Comparison of ENCODE assay signal across 8 cellular contexts in the genomic region with DNA sequence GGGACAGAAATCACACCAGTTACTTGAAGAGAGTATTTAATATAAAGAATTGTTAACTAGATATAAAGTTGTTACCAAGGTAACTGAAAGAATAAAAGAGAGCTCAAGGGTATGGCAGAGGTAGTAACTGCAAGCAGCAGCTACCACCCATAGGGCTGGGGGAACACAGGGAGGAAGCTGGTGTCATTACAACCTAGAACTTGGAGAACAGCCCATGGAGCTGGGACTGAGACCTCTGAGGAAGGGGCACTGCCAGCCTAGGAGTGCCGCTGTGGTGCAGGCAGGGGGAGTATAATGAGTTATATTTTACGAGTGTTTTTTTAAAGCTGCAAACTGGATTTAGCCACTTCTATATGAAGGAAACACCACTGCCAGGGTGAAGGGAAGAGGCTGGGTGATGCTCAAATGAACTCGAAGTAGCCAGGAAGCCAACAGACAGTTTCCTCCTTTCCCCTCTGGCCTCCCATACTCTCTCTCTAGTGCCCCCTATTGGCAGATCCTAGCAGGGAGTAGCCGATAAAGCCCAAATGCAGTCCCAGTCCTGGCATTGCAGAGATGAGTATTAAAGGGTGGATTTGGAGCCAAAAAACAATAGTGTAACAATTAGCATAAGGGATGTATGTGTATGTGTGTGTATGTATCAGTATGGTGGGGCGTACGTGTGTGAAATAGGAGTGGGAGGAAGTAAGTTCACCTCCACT.
DNase-seq lines count a peak whose midpoint lies in the region; ATAC-seq and TF ChIP-seq lines count a peak whose summit lies in the region.

No MANE protein-coding gene starts in this region.

- no peak overlapping the region for H3K27ac ChIP-seq in PC-3 (ENCODE audit: low read length)
- H3K27ac ChIP-seq in gastroesophageal sphincter = no peak overlapping the region

- H4K20me1 ChIP-seq in PC-3 (ENCODE audit: low read length) = no peaks in the 10 kb centered on the region

- ATAC-seq in PC-3 = no peak
- no peak for ATAC-seq in gastroesophageal sphincter
- ATAC-seq in GM18861 (IDR thresholded peaks at IDR 0.05; ENCODE audit: unreplicated experiment) = no peak

- no peak overlapping the region for H2AFZ ChIP-seq in PC-3 (ENCODE audit: low read length)

- no peaks in the 10 kb centered on the region for H3K36me3 ChIP-seq in PC-3 (ENCODE audit: low read depth, low read length)
- no peaks in the 10 kb centered on the region for H3K36me3 ChIP-seq in gastroesophageal sphincter

- TF ChIP-seq CTCF in PC-3 (conservative IDR thresholded peaks at IDR 0.05; ENCODE audit: low read depth, low read length) (peak; percentile 50), gastroesophageal sphincter (IDR thresholded peaks at IDR 0.05) (peak in 1 of 4 experiments; percentile 31)

- H3K4me2 ChIP-seq in PC-3 (ENCODE audit: low read length) = no peak overlapping the region

- CTCF ChIA-PET in PC-3 (lab: Charles Lee) = no interaction called here

- TF ChIP-seq EP300 in gastroesophageal sphincter (IDR thresholded peaks at IDR 0.05) = no peak

- WGBS in gastroesophageal sphincter (ENCODE audit: low coverage in 1 of 2), 2 donors = 54 to 60% methylated on average over 6 of the region's 6 CpGs

- POLR2A ChIA-PET in PC-3 (lab: Charles Lee; ENCODE audit: unreplicated experiment) = no interaction called here

- no peaks in the 10 kb centered on the region for H3K4me1 ChIP-seq in PC-3 (ENCODE audit: insufficient read depth, low read length)
- no peaks in the 10 kb centered on the region for H3K4me1 ChIP-seq in gastroesophageal sphincter

- intact Hi-C loops in PC-3 (cut with micrococcal nuclease) = no loop called here

- H3K79me2 ChIP-seq in PC-3 (ENCODE audit: low read length) = no peaks in the 10 kb centered on the region

- TF ChIP-seq POLR2A in gastroesophageal sphincter (IDR thresholded peaks at IDR 0.05) = no peak

- H3K27me3 ChIP-seq in PC-3 (ENCODE audit: low read length) (no peaks in the 10 kb centered on the region), gastroesophageal sphincter (no peaks in the 10 kb centered on the region)

- no peak overlapping the region for H3K9ac ChIP-seq in PC-3 (ENCODE audit: low read length)

- no peaks in the 10 kb centered on the region for H3K9me3 ChIP-seq in PC-3 (ENCODE audit: low read length)
- no peaks in the 10 kb centered on the region for H3K9me3 ChIP-seq in gastroesophageal sphincter

- BruUV-seq in PC-3 (replicated peaks; lab: Mats Ljungman, UMichigan) = no TSS peak

- no peaks in the 10 kb centered on the region for H3F3A ChIP-seq in PC-3 (ENCODE audit: low read length, unreplicated experiment)

- no peaks in the 10 kb centered on the region for H3K9me2 ChIP-seq in PC-3 (replicated peaks; ENCODE audit: low read length)

- peak; percentile 3 for DNase-seq in stimulated activated CD4-positive, alpha-beta T cell treated with anti-CD3 and anti-CD28 coated beads, Interleukin-1b, Interleukin-23, amount 100 ng/mL, for 48 hours
- no peak for DNase-seq in stimulated activated CD4-positive, alpha-beta T cell treated with anti-CD3 and anti-CD28 coated beads, Interleukin-2, amount 100 ng/mL, for 48 hours
- no peak for DNase-seq in PC-3
- DNase-seq in foreskin melanocyte = peak; percentile 2
- DNase-seq in SW480 (ENCODE audit: low spot score) = no peak
- DNase-seq in NCI-H774 (lab: John Stamatoyannopoulos, UW) = no peak

- no peak overlapping the region for H3K4me3 ChIP-seq in PC-3 (ENCODE audit: low read length)
- H3K4me3 ChIP-seq in gastroesophageal sphincter = no peak overlapping the region

Comparison
In these comparisons a context has a peak if more than half of its experiments do, and no peak if none do; other contexts are left out.
1. DNase-seq: peak in stimulated activated CD4-positive, alpha-beta T cell treated with anti-CD3 and anti-CD28 coated beads, Interleukin-1b, Interleukin-23, amount 100 ng/mL, for 48 hours (single experiment) and foreskin melanocyte (single experiment); none in stimulated activated CD4-positive, alpha-beta T cell treated with anti-CD3 and anti-CD28 coated beads, Interleukin-2, amount 100 ng/mL, for 48 hours (0 of 2), PC-3 (single experiment), SW480 (single experiment) and NCI-H774 (single experiment).